ENCODE assay signal across 1 cellular context in the genomic region with DNA sequence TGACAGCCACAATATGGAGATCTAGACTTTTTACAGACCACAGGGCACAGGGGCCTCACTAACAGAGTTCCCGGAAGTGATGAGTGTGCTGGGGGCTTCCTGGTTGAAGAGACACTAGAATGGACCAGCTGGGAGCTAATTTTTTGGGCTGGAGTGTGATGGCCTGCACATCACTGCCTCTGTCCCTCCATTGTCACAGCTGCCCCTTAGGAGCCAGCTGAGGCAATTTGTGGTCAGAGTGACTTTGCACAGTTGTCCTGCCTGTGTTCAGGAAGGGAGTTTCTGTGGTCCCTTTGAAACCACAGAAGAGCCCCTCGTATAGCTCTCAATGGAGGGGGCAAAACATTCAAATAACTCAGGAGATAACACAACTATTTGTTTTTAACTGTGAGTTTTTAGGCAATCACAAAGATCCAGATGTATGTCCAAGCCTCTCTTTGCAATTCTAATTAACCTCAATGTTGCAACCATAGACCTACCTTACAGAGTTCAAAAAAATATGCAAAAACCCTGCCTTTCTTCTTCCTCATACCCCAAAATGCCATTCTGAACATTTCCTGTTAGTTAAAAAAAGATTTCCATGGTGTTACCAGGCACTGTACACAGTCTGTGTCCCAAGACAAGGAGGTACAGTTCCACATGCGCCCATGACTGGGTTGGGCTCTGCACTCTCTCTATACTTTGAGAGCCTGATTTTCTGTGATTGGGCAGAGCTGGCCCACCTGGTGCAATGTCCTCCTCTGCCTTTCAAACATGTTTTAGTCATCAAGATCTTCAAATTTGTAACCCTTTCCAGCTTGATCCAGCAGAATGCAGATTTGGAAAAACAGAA.
TF ChIP-seq lines count a peak whose summit lies in the region.

No MANE protein-coding gene starts in this region.

TF ChIP-seq in H1, 55 proteins besides CTCF, POLR2A, EP300 and RAD21 (continued from another document):
- TF ChIP-seq, protein P1, sequence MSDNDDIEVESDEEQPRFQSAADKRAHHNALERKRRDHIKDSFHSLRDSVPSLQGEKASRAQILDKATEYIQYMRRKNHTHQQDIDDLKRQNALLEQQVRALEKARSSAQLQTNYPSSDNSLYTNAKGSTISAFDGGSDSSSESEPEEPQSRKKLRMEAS (IDR thresholded peaks at IDR 0.05), result no peak
- TF ChIP-seq FOSL1 (IDR thresholded peaks at IDR 0.05; ENCODE audit: insufficient read depth, low read depth, low read length) (no peak), CHD2 (IDR thresholded peaks at IDR 0.05; ENCODE audit: low read length) (no peak), GTF2F1 (IDR thresholded peaks at IDR 0.05; ENCODE audit: borderline replicate concordance, low read depth, low read length) (no peak)
